17 cellular contexts compared by ENCODE assay signal in genomic region chr1:29459551-29459945, GRCh38.
"Had no signal": no experiment of that assay in that cellular context is flagged by ENCODE, and none has a peak within 500 bp of the region (broad histone marks: within the 10 kb centered on the region; RNA-seq: fewer than 3 reads in every experiment).

No MANE protein-coding gene starts in this region.

- H3K9me3 ChIP-seq: colonic mucosa, ovary, sigmoid colon had no signal

- H3K4me1 ChIP-seq: colonic mucosa, heart left ventricle, right atrium auricular region, sigmoid colon had no signal

- H3K36me3 Mint-ChIP-seq: naive thymus-derived CD4-positive, alpha-beta T cell had no signal

- H3K4me3 ChIP-seq: colonic mucosa, heart left ventricle, ovary, right atrium auricular region, sigmoid colon, skin epidermis had no signal

- H3K27ac Mint-ChIP-seq: naive thymus-derived CD4-positive, alpha-beta T cell had no signal

- H3K4me1 Mint-ChIP-seq: naive thymus-derived CD4-positive, alpha-beta T cell had no signal

- H3K4me3 Mint-ChIP-seq: naive thymus-derived CD4-positive, alpha-beta T cell had no signal

- ATAC-seq: heart left ventricle, left lobe of liver had no signal

- H3K36me3 ChIP-seq: colonic mucosa, heart left ventricle, ovary, right atrium auricular region, sigmoid colon had no signal

- H3K27me3 ChIP-seq: colonic mucosa, ovary, right atrium auricular region had no signal

- H3K27ac ChIP-seq: colonic mucosa, heart left ventricle, ovary, right atrium auricular region, sigmoid colon, skin epidermis had no signal

- DNase-seq: colonic mucosa; dermis blood vessel endothelial cell; effector CD4-positive, alpha-beta T cell; foreskin melanocyte; heart left ventricle; hippocampal formation; mammary epithelial cell; naive thymus-derived CD4-positive, alpha-beta T cell; ovary; sigmoid colon; stimulated activated CD4-positive, alpha-beta T cell treated with anti-CD3 and anti-CD28 coated beads, Interleukin-12 subunit alpha, Interleukin-12 subunit beta, amount 100 ng/mL, for 4 hours; stimulated activated CD4-positive, alpha-beta T cell treated with anti-CD3 and anti-CD28 coated beads, Interleukin-2, amount 100 ng/mL, for 48 hours; stimulated activated naive CD4-positive, alpha-beta T cell treated with Interleukin-2 at 50 U/mL for 16 hours; trophoblast cell had no signal
